Comparison of ENCODE assay signal across 11 cellular contexts in the genomic region with DNA sequence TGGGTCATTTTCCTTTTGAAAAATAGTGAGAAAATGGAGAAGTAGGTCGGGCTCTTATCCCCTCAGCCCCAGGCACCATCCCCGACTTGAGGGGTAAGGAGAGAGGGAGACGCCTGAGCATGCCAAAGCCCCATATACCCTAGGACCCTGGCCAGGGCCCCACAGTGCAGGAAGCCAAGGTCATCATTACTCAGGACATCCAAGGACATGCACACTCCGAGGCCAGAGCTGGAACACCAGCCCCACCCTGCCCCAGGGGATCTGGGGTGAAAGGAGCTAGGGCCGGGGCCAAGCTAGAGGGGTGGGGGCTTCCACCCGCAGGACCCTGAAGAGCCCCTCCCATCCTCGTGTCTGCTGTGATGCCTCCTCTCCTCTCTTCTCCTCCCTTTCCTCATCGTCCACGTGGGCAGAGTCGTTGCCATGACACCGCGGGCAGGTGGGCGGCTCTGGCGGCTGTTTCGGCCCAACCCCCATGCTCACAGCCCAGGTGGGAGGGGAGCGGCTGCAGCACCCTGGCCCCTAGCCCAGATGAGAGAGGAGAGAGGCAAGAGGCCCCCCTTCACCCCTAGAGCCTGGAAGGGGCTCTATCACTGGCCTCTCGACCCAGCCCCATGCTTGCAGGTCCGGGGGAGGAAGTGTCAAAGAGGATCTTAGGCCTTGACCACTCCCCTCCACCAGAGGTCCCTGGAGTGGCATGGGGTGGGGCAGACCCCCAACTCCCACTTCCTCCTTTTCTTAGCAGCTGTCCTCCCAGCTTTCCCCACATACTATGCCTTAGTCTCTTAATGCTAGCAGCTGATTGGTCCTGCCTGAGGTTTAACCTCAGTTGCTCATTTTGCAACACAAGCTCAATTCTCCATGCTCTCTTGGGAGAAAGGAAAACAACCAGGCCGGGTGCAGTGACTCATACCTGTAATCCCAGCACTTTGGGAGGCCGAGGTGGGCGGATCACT. TPM values are rescaled to one million over a fixed set of nuclear protein-coding genes. Genes with fewer than 3 reads are reported as not detected.
DNase-seq lines count a peak whose midpoint lies in the region; ATAC-seq, FAIRE-seq and TF ChIP-seq lines count a peak whose summit lies in the region.
"Had no signal": no experiment of that assay in that cellular context is flagged by ENCODE, and none has a peak within 500 bp of the region (broad histone marks: within the 10 kb centered on the region; RNA-seq: fewer than 3 reads in every experiment).

No MANE protein-coding gene starts in this region.

- H3K4me2 ChIP-seq in BLaER1 (peak overlapping the region; percentile 91), HepG2 (ENCODE audit: low read depth, low read length) (peak overlapping the region; percentile 39; the same call in 1 of the 2 replicates)

- BruUV-seq in HepG2 (replicated peaks; lab: Mats Ljungman, UMichigan) = no TSS peak

- no peak for TF ChIP-seq EP300 in HepG2 (IDR thresholded peaks at IDR 0.05; ENCODE audit: low read depth in 2 of 2, low read length in 2 of 2)
- TF ChIP-seq EP300 in HepG2 (CRISPR knock-in tag; IDR thresholded peaks at IDR 0.05; ENCODE audit: borderline replicate concordance) = no peak

- peak overlapping the region; percentile 47 for H3K4me3 ChIP-seq in BLaER1
- H3K4me3 ChIP-seq in HepG2 (replicated peaks in 1 of 3; ENCODE audit: insufficient read depth in 1 of 3, low read depth in 2 of 3, low read length in 3 of 3) = peak overlapping the region in 1 of 3 experiments; percentile 23; a peak in 1 of 6 replicates

- WGBS in HepG2 (ENCODE audit: low lambda C conversion rate) = 6% methylated on average over 15 of the region's 21 CpGs

- H3K27ac ChIP-seq in BLaER1 (peak overlapping the region; percentile 56), HepG2 (ENCODE audit: extremely low read length, insufficient read depth, low read length) (no peak overlapping the region)

- H3K4me1 ChIP-seq in BLaER1 (peaks cover 31% of the 10 kb centered on the region), HepG2 (ENCODE audit: insufficient read depth, low read length) (peaks cover 13% of the 10 kb centered on the region)

- in situ Hi-C loops in HepG2 (cut with HindIII; ENCODE audit: extremely low pct_ligation_motif_present, low pct_unique_long_range_greater_than_20kb) = no loop called here

- no peak for TF ChIP-seq CTCF in GM20000 (IDR thresholded peaks at IDR 0.05; ENCODE audit: extremely low read depth, missing control alignments)
- TF ChIP-seq CTCF in HepG2 (CRISPR knock-in tag; IDR thresholded peaks at IDR 0.05) = no peak

- no peak overlapping the region for H2AFZ ChIP-seq in HepG2 (ENCODE audit: low read length)

- intact Hi-C loops in HepG2 (cut with micrococcal nuclease; ENCODE audit: unreplicated experiment) = no loop called here

- H3K9ac ChIP-seq in BLaER1 (0 out of 2 replicates have a peak overlapping the region, but pooled peaks have one; percentile 10), HepG2 (ENCODE audit: insufficient read depth, low read depth, low read length) (no peak overlapping the region)

- no peak for FAIRE-seq in HepG2 (lab: Jason Lieb, UNC)

- no peak for TF ChIP-seq POLR2A in HepG2 (IDR thresholded peaks at IDR 0.05; ENCODE audit: insufficient read depth in 1 of 2, low read depth in 2 of 2, low read length in 2 of 2)

- POLR2A ChIA-PET in HepG2 (lab: Yijun Ruan, JAX) = no interaction called here

- TF ChIP-seq RAD21 in HepG2 (CRISPR knock-in tag; IDR thresholded peaks at IDR 0.05) = no peak

- CTCF ChIA-PET in HepG2 (lab: Yijun Ruan, JAX; ENCODE audit: low intra/inter-chr PET ratio, low total read pairs) = no interaction called here

- H3K27me3 ChIP-seq in BLaER1 = no peaks in the 10 kb centered on the region
- H3K27me3 ChIP-seq in HepG2 (ENCODE audit: control insufficient read depth in 1 of 2, insufficient read depth in 2 of 2, low read length in 2 of 2) = no peaks in the 10 kb centered on the region; a peak in 1 of 5 replicates

- no peaks in the 10 kb centered on the region for H3K79me2 ChIP-seq in HepG2 (ENCODE audit: insufficient read depth, low read length)

- H3K9me3 ChIP-seq in BLaER1 = no peaks in the 10 kb centered on the region
- no peaks in the 10 kb centered on the region for H3K9me3 ChIP-seq in HepG2 (ENCODE audit: low read length)

- DNase-seq in GM20000 (ENCODE audit: low spot score) (peak; percentile 80), SHP77 treated with DMSO at 0.1 percent for 48 hours (lab: John Stamatoyannopoulos, UW) (peak; percentile 3), HepG2 (ENCODE audit: low spot score) (no peak), NCI-H2107 (lab: John Stamatoyannopoulos, UW) (no peak), NCI-H2029 (lab: John Stamatoyannopoulos, UW) (no peak)
- DNase-seq: activated CD4-positive, alpha-beta T cell treated with anti-CD3 and anti-CD28 coated beads for 4 hours; central memory CD4-positive, alpha-beta T cell; DND-41 had no signal

- H3K36me3 ChIP-seq in BLaER1 = no peaks in the 10 kb centered on the region
- no peaks in the 10 kb centered on the region for H3K36me3 ChIP-seq in HepG2 (replicated peaks in 1 of 2; ENCODE audit: control insufficient read depth in 1 of 2, insufficient read depth in 2 of 2, low read length in 2 of 2)

- ATAC-seq in HepG2 (peak; percentile 60), HG03025 (IDR thresholded peaks at IDR 0.05; ENCODE audit: low FRiP score, unreplicated experiment) (no peak), HG02763 (IDR thresholded peaks at IDR 0.05; ENCODE audit: unreplicated experiment) (no peak)

- peaks cover 39% of the 10 kb centered on the region for H4K20me1 ChIP-seq in BLaER1
- no peaks in the 10 kb centered on the region for H4K20me1 ChIP-seq in HepG2 (ENCODE audit: insufficient read depth, low read length)

TF ChIP-seq in HepG2, 621 proteins besides CTCF, POLR2A, EP300 and RAD21 (continues in another document):
- TF ChIP-seq SOX13 (IDR thresholded peaks at IDR 0.05) = no peak
- no peak for TF ChIP-seq SOX13 (CRISPR knock-in tag; conservative IDR thresholded peaks at IDR 0.05 in 1 of 2, IDR thresholded peaks at IDR 0.05 in 1 of 2)
- no peak for TF ChIP-seq XBP1 (CRISPR knock-in tag; IDR thresholded peaks at IDR 0.05)
- peak; percentile 47; the same call in 1 of the 2 replicates for TF ChIP-seq RFX3 (CRISPR knock-in tag; IDR thresholded peaks at IDR 0.05)
- TF ChIP-seq MYC (CRISPR knock-in tag; IDR thresholded peaks at IDR 0.05; ENCODE audit: borderline replicate concordance) = no peak
- no peak for TF ChIP-seq THAP11 (CRISPR knock-in tag; IDR thresholded peaks at IDR 0.05)

RNA-seq across cellular contexts. Expression of gene DLGAP3, which starts 10.6 kb away (rescaled TPM):
- 0.04 and 0.06 TPM in 2 replicates for total RNA-seq in HepG2 (2016; rRNA removed; fragmentation: Illumina TruSeq; extraction: Trizol)
- not detected in 2 replicates for total RNA-seq in HepG2 (2016; cell fraction: cytosol; rRNA removed; fragmentation: Illumina TruSeq; extraction: Trizol; ENCODE audit: low read depth)
- 0.04 TPM in 1 of 2 replicates, not detected in the other for total RNA-seq in HepG2 (2016; cell fraction: insoluble cytoplasmic fraction; rRNA removed; fragmentation: Illumina TruSeq; extraction: Trizol)
- 0.03 and 0.07 TPM in 2 replicates for total RNA-seq in HepG2 (2016; cell fraction: membrane; rRNA removed; fragmentation: Illumina TruSeq; extraction: Trizol)
- total RNA-seq in HepG2 (2016; cell fraction: nucleus; rRNA removed; fragmentation: Illumina TruSeq; extraction: Trizol) = not detected in 2 replicates
- 0.03 and 0.12 TPM in 2 replicates for polyA plus RNA-seq in HepG2 (2011; rRNA removed)
- 0.03 TPM in 2 replicates for polyA plus RNA-seq in HepG2 (2011; cell fraction: cytosol; rRNA removed)
- 0.11 and 0.14 TPM in 2 replicates for polyA plus RNA-seq in HepG2 (2011; cell fraction: nucleus; rRNA removed)
- 0.04 TPM in 1 of 2 replicates, not detected in the other for polyA plus RNA-seq in HepG2 (2012)
- 0.28 TPM in 1 of 2 replicates, not detected in the other for polyA plus RNA-seq in HepG2 (2016; cell fraction: cytosol; fragmentation: Illumina TruSeq; extraction: Trizol; ENCODE audit: low read depth)
- polyA plus RNA-seq in HepG2 (2016; cell fraction: insoluble cytoplasmic fraction; fragmentation: Illumina TruSeq; extraction: Trizol; ENCODE audit: low read depth) = 0.05 and 0.10 TPM in 2 replicates
- 0.07 TPM in 1 of 2 replicates, not detected in the other for polyA plus RNA-seq in HepG2 (2016; cell fraction: membrane; fragmentation: Illumina TruSeq; extraction: Trizol; ENCODE audit: low read depth)
- polyA plus RNA-seq in HepG2 (2016; cell fraction: nucleus; fragmentation: Illumina TruSeq; extraction: Trizol; ENCODE audit: insufficient read depth, low read depth) = 0.95 TPM in 1 of 2 replicates, not detected in the other
- polyA minus RNA-seq in HepG2 (2011; rRNA and poly(A)+ RNA removed; ENCODE audit: low replicate concordance) = 0.30 TPM in 1 of 2 replicates, not detected in the other
- polyA minus RNA-seq in HepG2 (2011; cell fraction: cytosol; rRNA and poly(A)+ RNA removed) = not detected in 2 replicates
- 0.12 TPM in 1 of 2 replicates, not detected in the other for polyA minus RNA-seq in HepG2 (2011; cell fraction: nucleus; rRNA and poly(A)+ RNA removed)

RNA-seq across cellular contexts. Expression of gene SMIM12, which starts 59.3 kb away (rescaled TPM):
- total RNA-seq in HepG2 (2016; rRNA removed; fragmentation: Illumina TruSeq; extraction: Trizol) = 41.3 and 42.9 TPM in 2 replicates
- 15.1 and 27.5 TPM in 2 replicates for total RNA-seq in HepG2 (2016; cell fraction: cytosol; rRNA removed; fragmentation: Illumina TruSeq; extraction: Trizol; ENCODE audit: low read depth)
- total RNA-seq in HepG2 (2016; cell fraction: insoluble cytoplasmic fraction; rRNA removed; fragmentation: Illumina TruSeq; extraction: Trizol) = 40.6 and 42.9 TPM in 2 replicates
- total RNA-seq in HepG2 (2016; cell fraction: membrane; rRNA removed; fragmentation: Illumina TruSeq; extraction: Trizol) = 42.0 and 47.5 TPM in 2 replicates
- 23.9 and 25.7 TPM in 2 replicates for total RNA-seq in HepG2 (2016; cell fraction: nucleus; rRNA removed; fragmentation: Illumina TruSeq; extraction: Trizol)
- polyA plus RNA-seq in HepG2 (2011; rRNA removed) = 20.1 and 22.2 TPM in 2 replicates
- 29.6 and 31.2 TPM in 2 replicates for polyA plus RNA-seq in HepG2 (2011; cell fraction: cytosol; rRNA removed)
- 12.6 and 15.2 TPM in 2 replicates for polyA plus RNA-seq in HepG2 (2011; cell fraction: nucleus; rRNA removed)
- 17.0 and 17.5 TPM in 2 replicates for polyA plus RNA-seq in HepG2 (2012)
- polyA plus RNA-seq in HepG2 (2016; cell fraction: cytosol; fragmentation: Illumina TruSeq; extraction: Trizol; ENCODE audit: low read depth) = 24.1 and 40.1 TPM in 2 replicates
- 40.1 and 44.7 TPM in 2 replicates for polyA plus RNA-seq in HepG2 (2016; cell fraction: insoluble cytoplasmic fraction; fragmentation: Illumina TruSeq; extraction: Trizol; ENCODE audit: low read depth)
- polyA plus RNA-seq in HepG2 (2016; cell fraction: membrane; fragmentation: Illumina TruSeq; extraction: Trizol; ENCODE audit: low read depth) = 35.5 and 47.5 TPM in 2 replicates
- polyA plus RNA-seq in HepG2 (2016; cell fraction: nucleus; fragmentation: Illumina TruSeq; extraction: Trizol; ENCODE audit: insufficient read depth, low read depth) = 41.8 TPM in 2 replicates
- polyA minus RNA-seq in HepG2 (2011; rRNA and poly(A)+ RNA removed; ENCODE audit: low replicate concordance) = 24.8 and 45.0 TPM in 2 replicates
- polyA minus RNA-seq in HepG2 (2011; cell fraction: cytosol; rRNA and poly(A)+ RNA removed) = 8.2 and 10.0 TPM in 2 replicates
- polyA minus RNA-seq in HepG2 (2011; cell fraction: nucleus; rRNA and poly(A)+ RNA removed) = 12.9 and 17.4 TPM in 2 replicates

Comparison
In these comparisons a context has a peak if more than half of its experiments do, and no peak if none do; other contexts are left out.
1. DNase-seq: peak in GM20000 (single experiment) and SHP77 treated with DMSO at 0.1 percent for 48 hours (single experiment); none in HepG2 (single experiment), NCI-H2107 (single experiment) and NCI-H2029 (single experiment).